Comparison of ENCODE assay signal across 1 cellular context in genomic region chr1:182391362-182392044, GRCh38.
TF ChIP-seq lines count a peak whose summit lies in the region.

Gene GLUL (minus strand): TSS chr1:182391790. CDS start chr1:182388737, 3,053 bp downstream.

TF ChIP-seq in HEK293, 187 proteins besides CTCF, POLR2A, EP300 and RAD21 (continued from another document and continues in another):
- TF ChIP-seq ZSCAN4 (tag by site-specific recombination; IDR thresholded peaks at IDR 0.05) (no peak), ZSCAN18 (tag by site-specific recombination; IDR thresholded peaks at IDR 0.05) (peak; percentile 28; the same call in 1 of the 2 replicates), ZBTB20 (tag by site-specific recombination; IDR thresholded peaks at IDR 0.05) (peak; percentile 81; the same call in 1 of the 2 replicates), ZNF501 (tag by site-specific recombination; IDR thresholded peaks at IDR 0.05) (peak; percentile 97), ZNF707 (tag by site-specific recombination; IDR thresholded peaks at IDR 0.05) (no peak), ZNF398 (tag by site-specific recombination; IDR thresholded peaks at IDR 0.05) (no peak), OSR2 (tag by site-specific recombination; IDR thresholded peaks at IDR 0.05) (no peak), PRDM10 (tag by site-specific recombination; IDR thresholded peaks at IDR 0.05) (peak; percentile 8; the same call in 1 of the 2 replicates), ZNF610 (tag by site-specific recombination; IDR thresholded peaks at IDR 0.05; ENCODE audit: borderline replicate concordance) (peak; percentile 82), ZNF701 (tag by site-specific recombination; IDR thresholded peaks at IDR 0.05) (peak; percentile 68; the same call in 1 of the 2 replicates), ZNF596 (tag by site-specific recombination; IDR thresholded peaks at IDR 0.05) (peak; percentile 67; the same call in 1 of the 2 replicates), ZNF391 (tag by site-specific recombination; IDR thresholded peaks at IDR 0.05; ENCODE audit: borderline replicate concordance, low read depth) (peak; percentile 23; the same call in 1 of the 2 replicates), ZBTB7A (tag by site-specific recombination; IDR thresholded peaks at IDR 0.05; ENCODE audit: low read depth) (peak; percentile 53; the same call in 1 of the 2 replicates), KLF16 (tag by site-specific recombination; IDR thresholded peaks at IDR 0.05) (peak; percentile 82), PRDM6 (tag by site-specific recombination; IDR thresholded peaks at IDR 0.05) (no peak), IKZF3 (tag by site-specific recombination; IDR thresholded peaks at IDR 0.05) (no peak), GFI1B (tag by site-specific recombination; IDR thresholded peaks at IDR 0.05) (no peak), ZNF473 (tag by site-specific recombination; IDR thresholded peaks at IDR 0.05) (peak; percentile 75; the same call in 1 of the 2 replicates), ZNF776 (tag by site-specific recombination; IDR thresholded peaks at IDR 0.05; ENCODE audit: borderline replicate concordance) (peak; percentile 45; the same call in 1 of the 2 replicates), ZNF692 (tag by site-specific recombination; IDR thresholded peaks at IDR 0.05) (peak; percentile 72), ZNF645 (tag by site-specific recombination; IDR thresholded peaks at IDR 0.05) (0 out of 2 replicates have a peak, but pooled peaks have one; percentile 59), ZNF394 (tag by site-specific recombination; IDR thresholded peaks at IDR 0.05; ENCODE audit: borderline replicate concordance) (peak; percentile 80), ZNF121 (tag by site-specific recombination; IDR thresholded peaks at IDR 0.05) (peak; percentile 52; the same call in 1 of the 2 replicates), ZNF23 (tag by site-specific recombination; IDR thresholded peaks at IDR 0.05; ENCODE audit: borderline replicate concordance) (no peak), ZNF423 (tag by site-specific recombination; IDR thresholded peaks at IDR 0.05) (peak; percentile 87; the same call in 1 of the 2 replicates), SCRT1 (tag by site-specific recombination; IDR thresholded peaks at IDR 0.05; ENCODE audit: borderline replicate concordance) (no peak), MYNN (tag by site-specific recombination; IDR thresholded peaks at IDR 0.05; ENCODE audit: borderline replicate concordance) (no peak), SP2 (tag by site-specific recombination; IDR thresholded peaks at IDR 0.05) (peak; percentile 54; the same call in 1 of the 2 replicates), ZNF623 (tag by site-specific recombination; IDR thresholded peaks at IDR 0.05) (peak; percentile 18; the same call in 1 of the 2 replicates), ZNF510 (tag by site-specific recombination; IDR thresholded peaks at IDR 0.05; ENCODE audit: insufficient replicate concordance) (no peak), ZNF366 (tag by site-specific recombination; conservative IDR thresholded peaks at IDR 0.05) (peak; percentile 72; the same call in 1 of the 2 replicates), KLF9 (tag by site-specific recombination; IDR thresholded peaks at IDR 0.05; ENCODE audit: low read depth) (peak; percentile 67; the same call in 1 of the 2 replicates), ZNF138 (tag by site-specific recombination; IDR thresholded peaks at IDR 0.05; ENCODE audit: borderline replicate concordance) (no peak), ZNF169 (tag by site-specific recombination; IDR thresholded peaks at IDR 0.05) (no peak), ZNF664 (tag by site-specific recombination; IDR thresholded peaks at IDR 0.05) (no peak), ZNF2 (tag by site-specific recombination; IDR thresholded peaks at IDR 0.05) (peak; percentile 76; the same call in 1 of the 2 replicates), SP7 (tag by site-specific recombination; IDR thresholded peaks at IDR 0.05) (peak; percentile 62), ZFP37 (tag by site-specific recombination; IDR thresholded peaks at IDR 0.05) (peak; percentile 98), ZNF449 (tag by site-specific recombination; IDR thresholded peaks at IDR 0.05) (peak; percentile 97), ZNF624 (tag by site-specific recombination; IDR thresholded peaks at IDR 0.05) (peak; percentile 90; the same call in 1 of the 2 replicates), EGR2 (tag by site-specific recombination; IDR thresholded peaks at IDR 0.05; ENCODE audit: low read depth) (peak; percentile 58; the same call in 1 of the 2 replicates), FEZF1 (tag by site-specific recombination; IDR thresholded peaks at IDR 0.05) (0 out of 2 replicates have a peak, but pooled peaks have one; percentile 4), ZSCAN23 (tag by site-specific recombination; IDR thresholded peaks at IDR 0.05) (0 out of 2 replicates have a peak, but pooled peaks have one; percentile 47), ZXDB (tag by site-specific recombination; IDR thresholded peaks at IDR 0.05) (peak; percentile 46), ZNF548 (tag by site-specific recombination; IDR thresholded peaks at IDR 0.05) (no peak), ZNF18 (tag by site-specific recombination; IDR thresholded peaks at IDR 0.05) (peak; percentile 30; the same call in 1 of the 2 replicates), ZNF580 (tag by site-specific recombination; IDR thresholded peaks at IDR 0.05) (peak; percentile 90)
